Comparison of ENCODE assay signal across 21 cellular contexts in the genomic region with DNA sequence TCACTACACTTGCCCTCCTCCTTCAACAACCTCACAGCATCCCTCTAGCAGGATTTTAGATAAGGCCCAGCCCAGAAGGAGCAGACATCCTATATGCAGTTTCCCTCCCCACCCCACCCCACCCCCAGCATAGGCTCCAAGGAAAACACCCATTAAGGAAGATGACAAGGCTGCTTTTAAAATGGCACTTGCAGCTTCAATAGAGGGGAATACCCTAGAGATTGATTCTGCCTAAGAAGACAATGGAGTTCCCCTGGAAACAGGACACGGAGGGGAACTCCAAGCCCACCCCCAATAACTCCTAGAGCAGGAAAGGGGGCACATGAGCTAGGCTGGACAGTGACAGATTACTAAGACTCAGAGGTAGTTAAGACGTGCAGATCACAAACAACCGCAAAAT. TPM values are rescaled to one million over a fixed set of nuclear protein-coding genes. Genes with fewer than 3 reads are reported as not detected.
"Had no signal": no experiment of that assay in that cellular context is flagged by ENCODE, and none has a peak within 500 bp of the region (broad histone marks: within the 10 kb centered on the region; RNA-seq: fewer than 3 reads in every experiment).

No MANE protein-coding gene starts in this region.

- H3K4me3 ChIP-seq: body of pancreas, esophagus squamous epithelium, gastroesophageal sphincter, heart left ventricle, transverse colon had no signal

- H3K27ac Mint-ChIP-seq: activated naive CD4-positive, alpha-beta T cell treated with anti-CD3 and anti-CD28 coated beads, Interleukin-2, amount 50 U/mL, for 24 hours; memory B cell; nephron progenitor cell; stimulated activated naive B cell treated with anti-CD40 and anti-IgM and Interleukin-4, amounts not matched to agents 10 μg/mL and 1 μg/mL and 100 μg/mL, for 72 hours had no signal

- H3K36me3 ChIP-seq: esophagus squamous epithelium, gastroesophageal sphincter, transverse colon had no signal

- H3K4me1 Mint-ChIP-seq: activated naive CD4-positive, alpha-beta T cell treated with anti-CD3 and anti-CD28 coated beads, Interleukin-2, amount 50 U/mL, for 24 hours; memory B cell; stimulated activated naive B cell treated with anti-CD40 and anti-IgM and Interleukin-4, amounts not matched to agents 10 μg/mL and 1 μg/mL and 100 μg/mL, for 72 hours had no signal

- H3K4me3 Mint-ChIP-seq: activated naive CD4-positive, alpha-beta T cell treated with anti-CD3 and anti-CD28 coated beads, Interleukin-2, amount 50 U/mL, for 24 hours; memory B cell; nephron progenitor cell; stimulated activated naive B cell treated with anti-CD40 and anti-IgM and Interleukin-4, amounts not matched to agents 10 μg/mL and 1 μg/mL and 100 μg/mL, for 72 hours had no signal

- H3K9me3 Mint-ChIP-seq: activated naive CD4-positive, alpha-beta T cell treated with anti-CD3 and anti-CD28 coated beads, Interleukin-2, amount 50 U/mL, for 24 hours; memory B cell; nephron progenitor cell; stimulated activated naive B cell treated with anti-CD40 and anti-IgM and Interleukin-4, amounts not matched to agents 10 μg/mL and 1 μg/mL and 100 μg/mL, for 72 hours had no signal

- H3K9me3 ChIP-seq: body of pancreas, esophagus squamous epithelium, gastroesophageal sphincter, heart left ventricle, transverse colon had no signal

- H3K4me1 ChIP-seq: esophagus squamous epithelium, gastroesophageal sphincter, heart left ventricle, transverse colon had no signal

- H3K27ac ChIP-seq: body of pancreas, esophagus squamous epithelium, gastroesophageal sphincter, heart left ventricle, transverse colon, VCaP had no signal

- ATAC-seq: body of pancreas; gastroesophageal sphincter; left colon; stimulated activated naive B cell treated with anti-CD40 and anti-IgM and Interleukin-4, amounts not matched to agents 10 μg/mL and 1 μg/mL and 100 μg/mL, for 72 hours had no signal

- DNase-seq: activated CD4-positive, CD25-positive, alpha-beta regulatory T cell treated with anti-CD3 and anti-CD28 coated beads, Interleukin-2, amount 50 U/mL, for 72 hours; activated gamma-delta T cell treated with Interleukin-2 at 50 U/mL for 16 hours; activated T-cell treated with anti-CD3 and anti-CD28 coated beads, Interleukin-2, amount 50 U/mL, for 1 hour; anterior cingulate cortex; body of pancreas; effector CD8-positive, alpha-beta T cell; esophagus squamous epithelium; heart left ventricle; left colon; nephron progenitor cell; stimulated activated CD4-positive, alpha-beta T cell treated with anti-CD3 and anti-CD28 coated beads, Interleukin-2, amount 100 ng/mL, for 48 hours; stimulated activated CD8-positive, alpha-beta memory T cell treated with anti-CD3 and anti-CD28 coated beads, Interleukin-4, amount 100 ng/mL, for 48 hours; stimulated activated naive B cell treated with anti-CD40 and anti-IgM and Interleukin-4, amounts not matched to agents 10 μg/mL and 1 μg/mL and 100 μg/mL, for 72 hours; T-helper 2 cell; transverse colon had no signal

- H3K36me3 Mint-ChIP-seq: activated naive CD4-positive, alpha-beta T cell treated with anti-CD3 and anti-CD28 coated beads, Interleukin-2, amount 50 U/mL, for 24 hours; memory B cell; stimulated activated naive B cell treated with anti-CD40 and anti-IgM and Interleukin-4, amounts not matched to agents 10 μg/mL and 1 μg/mL and 100 μg/mL, for 72 hours had no signal

RNA-seq across cellular contexts. Expression of gene CPNE5, which starts 34.7 kb away (rescaled TPM):
- total RNA-seq: chondrocyte, osteoblast had no signal
